14 cellular contexts compared by ENCODE assay signal in the genomic region with DNA sequence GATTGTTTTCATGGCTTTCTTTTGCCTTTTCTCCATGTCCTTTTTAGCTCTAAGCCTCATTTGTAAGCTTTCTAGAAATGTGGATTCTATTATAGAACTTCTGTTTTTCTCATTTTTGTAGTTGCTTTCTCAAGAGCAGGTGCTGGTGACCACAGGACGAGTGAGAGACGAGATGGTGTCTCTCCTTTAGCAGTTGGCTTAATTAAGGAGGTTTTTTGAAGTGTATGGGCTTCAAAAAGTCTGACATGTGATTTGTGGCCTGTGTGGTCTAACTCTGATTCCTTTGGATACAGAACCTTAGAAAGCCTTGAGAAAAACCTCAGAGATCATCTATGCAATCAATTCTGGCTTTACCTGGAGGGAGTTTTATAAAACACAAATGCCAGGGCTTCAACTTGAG.
DNase-seq lines count a peak whose midpoint lies in the region; ATAC-seq and TF ChIP-seq lines count a peak whose summit lies in the region.
"Had no signal": no experiment of that assay in that cellular context is flagged by ENCODE, and none has a peak within 500 bp of the region (broad histone marks: within the 10 kb centered on the region; RNA-seq: fewer than 3 reads in every experiment).

No MANE protein-coding gene starts in this region.

- no peak for TF ChIP-seq CTCF in GM10248 (IDR thresholded peaks at IDR 0.05; ENCODE audit: control extremely low read depth, extremely low read depth, low read depth, missing control alignments)
- no peak for TF ChIP-seq CTCF in OCI-LY7 (conservative IDR thresholded peaks at IDR 0.05; ENCODE audit: low read length)

- no peaks in the 10 kb centered on the region for H3K36me3 ChIP-seq in OCI-LY7 (ENCODE audit: insufficient read depth, low read length)
- H3K36me3 ChIP-seq: esophagus squamous epithelium had no signal

- peak; percentile 11 for DNase-seq in GM10248 (ENCODE audit: extremely low spot score)
- DNase-seq in OCI-LY7 (ENCODE audit: low spot score) = peak; percentile 91
- DNase-seq in stimulated activated naive CD4-positive, alpha-beta T cell treated with Interleukin-2 at 50 U/mL for 16 hours (lab: John Stamatoyannopoulos, UW) = no peak
- DNase-seq: esophagus squamous epithelium; HFFc6; NCI-H774; occipital lobe; stimulated activated CD4-positive, alpha-beta T cell treated with anti-CD3 and anti-CD28 coated beads, Interleukin-2, amount 100 ng/mL, for 24 hours; substantia nigra had no signal

- H3K4me1 ChIP-seq in OCI-LY7 (ENCODE audit: insufficient read depth, low read length, poor library complexity, severe bottlenecking) = peaks cover 42% of the 10 kb centered on the region
- H3K4me1 ChIP-seq: esophagus squamous epithelium had no signal

- peak; percentile 77 for ATAC-seq in GM19395 (IDR thresholded peaks at IDR 0.05; ENCODE audit: unreplicated experiment)
- ATAC-seq in HG02973 (IDR thresholded peaks at IDR 0.05; ENCODE audit: unreplicated experiment) = peak; percentile 55
- no peak for ATAC-seq in GM18873 (IDR thresholded peaks at IDR 0.05; ENCODE audit: low FRiP score, unreplicated experiment)
- ATAC-seq in GM19467 (IDR thresholded peaks at IDR 0.05; ENCODE audit: unreplicated experiment) = no peak
- no peak for ATAC-seq in HG03097 (IDR thresholded peaks at IDR 0.05; ENCODE audit: low FRiP score, unreplicated experiment)

- H2AFZ ChIP-seq in OCI-LY7 (ENCODE audit: low read length) = peak overlapping the region; percentile 30; the same call in 1 of the 2 replicates

- POLR2A ChIA-PET in GM10248 (lab: Yijun Ruan, JAX) (no interaction called here), OCI-LY7 (lab: Charles Lee) (interaction anchor here (0.7 to 1.8 kb wide), 7 partner anchors 15 to 233 kb away, joined by 3 to 10 read pairs (median 3); no protein-coding TSS in a partner anchor)

- CTCF ChIA-PET in GM10248 (lab: Yijun Ruan, JAX) = interaction anchor here (1.1 to 1.6 kb wide), 2 partner anchors 8 to 27 kb away, joined by 3 read pairs; no protein-coding TSS in a partner anchor
- CTCF ChIA-PET in OCI-LY7 (lab: Charles Lee; ENCODE audit: unreplicated experiment) = interaction anchor here (0.6 kb wide), 1 partner anchor 707 kb away, joined by 3 read pairs; no protein-coding TSS in a partner anchor

- BruUV-seq in OCI-LY7 (replicated peaks; lab: Mats Ljungman, UMichigan) = no TSS peak

- intact Hi-C loops in OCI-LY7 (cut with micrococcal nuclease; ENCODE audit: unreplicated experiment) = loop anchor here (1.0 to 5.0 kb wide), 9 partner anchors 25 to 706 kb away; no protein-coding TSS in a partner anchor

- H3K79me2 ChIP-seq in OCI-LY7 (ENCODE audit: insufficient read depth, low read depth, low read length) = peaks cover 5% of the 10 kb centered on the region; the same call in 1 of the 2 replicates

- peak overlapping the region; percentile 81 for H3K4me2 ChIP-seq in OCI-LY7 (ENCODE audit: low read length)

- no peaks in the 10 kb centered on the region for H3K9me2 ChIP-seq in OCI-LY7 (ENCODE audit: insufficient read depth, low read length)

- no peaks in the 10 kb centered on the region for H3K9me3 ChIP-seq in OCI-LY7 (ENCODE audit: low read length)
- H3K9me3 ChIP-seq: esophagus squamous epithelium had no signal

- peak overlapping the region; percentile 46 for H3K4me3 ChIP-seq in OCI-LY7 (ENCODE audit: low read depth, low read length, poor library complexity, severe bottlenecking)
- H3K4me3 ChIP-seq: esophagus squamous epithelium had no signal

- peak overlapping the region; percentile 88 for H3K27ac ChIP-seq in OCI-LY7 (ENCODE audit: low read depth, low read length, poor library complexity, severe bottlenecking)
- H3K27ac ChIP-seq: esophagus squamous epithelium had no signal

- no peaks in the 10 kb centered on the region for H4K20me1 ChIP-seq in OCI-LY7 (ENCODE audit: insufficient read depth, low read length)

Comparison
In these comparisons a context has a peak if more than half of its experiments do, and no peak if none do; other contexts are left out.
1. ATAC-seq: peak in GM19395 (single experiment) and HG02973 (single experiment); none in GM18873 (single experiment), GM19467 (single experiment) and HG03097 (single experiment).